17 cellular contexts compared by ENCODE assay signal in the genomic region with DNA sequence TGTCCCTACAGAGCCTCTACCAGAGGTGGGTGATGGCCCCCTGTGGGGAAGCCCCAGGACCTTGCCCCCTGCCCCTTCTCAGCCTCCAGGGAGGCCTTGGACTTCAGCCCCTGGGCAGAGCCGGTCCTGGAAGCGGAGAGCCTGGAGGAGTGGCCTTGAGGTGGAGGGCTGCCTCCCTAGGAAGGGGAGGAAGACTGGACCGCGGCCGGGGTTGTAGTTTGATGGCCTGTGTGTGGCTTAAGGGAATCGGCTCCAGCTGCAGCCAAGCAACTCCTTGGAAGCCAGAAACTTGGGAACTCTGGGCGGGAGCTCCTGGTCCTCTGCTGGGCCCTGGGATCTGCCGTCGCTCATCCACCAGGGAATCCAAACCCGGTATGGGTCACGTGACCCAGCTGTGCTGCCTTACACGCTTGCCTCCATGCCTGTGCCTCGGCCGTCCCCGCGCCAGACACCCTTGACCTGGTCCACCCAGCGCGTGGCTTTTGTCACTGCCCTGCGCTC. TPM values are rescaled to one million over a fixed set of nuclear protein-coding genes. Genes with fewer than 3 reads are reported as not detected.
A peak's percentile ranks its signal among the peaks of the same experiment; 100 is the strongest.
DNase-seq lines count a peak whose midpoint lies in the region; ATAC-seq, FAIRE-seq and TF ChIP-seq lines count a peak whose summit lies in the region.
"Had no signal": no experiment of that assay in that cellular context is flagged by ENCODE, and none has a peak within 500 bp of the region (broad histone marks: within the 10 kb centered on the region; RNA-seq: fewer than 3 reads in every experiment).

No MANE protein-coding gene starts in this region.

- H3K9me3 ChIP-seq in CD8-positive, alpha-beta T cell (ENCODE audit: low read length): no peaks in the 10 kb centered on the region
- H3K9me3 ChIP-seq in HepG2 (ENCODE audit: low read length) (no peaks in the 10 kb centered on the region), skeletal muscle tissue (ENCODE audit: control insufficient read depth in 3 of 3, low read length in 3 of 3) (no peaks in the 10 kb centered on the region), trophoblast cell (ENCODE audit: insufficient read depth, low read depth, low read length) (peaks cover 7% of the 10 kb centered on the region)

- CTCF ChIA-PET in CD8-positive, alpha-beta T cell (lab: Charles Lee): interaction anchor here (1.4 kb wide), 1 partner anchor 44 kb away, joined by 5 read pairs; no protein-coding TSS in a partner anchor
- CTCF ChIA-PET in HepG2 (lab: Yijun Ruan, JAX; ENCODE audit: low intra/inter-chr PET ratio, low total read pairs): no interaction called here

- no peak for TF ChIP-seq POLR2A in HepG2 (IDR thresholded peaks at IDR 0.05; ENCODE audit: insufficient read depth in 1 of 2, low read depth in 2 of 2, low read length in 2 of 2)

- 68% methylated on average over 11 of the region's 19 CpGs for WGBS in HepG2 (ENCODE audit: low lambda C conversion rate)
- WGBS in trophoblast cell (ENCODE audit: extremely low coverage, insufficient coverage, insufficient read length): no CpG with 5 or more reads among the region's 19 CpGs

- H3K23ac ChIP-seq in trophoblast cell (ENCODE audit: low read length): no peak overlapping the region

- H4K8ac ChIP-seq in trophoblast cell (ENCODE audit: low read depth, low read length): no peak overlapping the region

- H3K14ac ChIP-seq in trophoblast cell (ENCODE audit: low read length): no peak overlapping the region

- H2AFZ ChIP-seq in HepG2 (ENCODE audit: low read length): no peak overlapping the region
- no peak overlapping the region for H2AFZ ChIP-seq in trophoblast cell (ENCODE audit: insufficient read depth, low read length, poor library complexity)

- H2BK120ac ChIP-seq in trophoblast cell (ENCODE audit: insufficient read depth, low read length, poor library complexity): no peak overlapping the region

- H3K79me2 ChIP-seq in HepG2 (ENCODE audit: insufficient read depth, low read length) (no peaks in the 10 kb centered on the region), trophoblast cell (ENCODE audit: control insufficient read depth, insufficient read depth, low read length, poor library complexity) (no peaks in the 10 kb centered on the region)

- peak overlapping the region; percentile 79 for H3K27ac Mint-ChIP-seq in CD8-positive, alpha-beta T cell

- H3K4me1 Mint-ChIP-seq in CD8-positive, alpha-beta T cell (ENCODE audit: low read depth): peaks cover 9% of the 10 kb centered on the region

- no peak overlapping the region for H2BK12ac ChIP-seq in trophoblast cell (ENCODE audit: low read length)

- BruUV-seq in HepG2 (replicated peaks; lab: Mats Ljungman, UMichigan): no TSS peak

- TF ChIP-seq RAD21 in HepG2 (CRISPR knock-in tag; IDR thresholded peaks at IDR 0.05): no peak

- in situ Hi-C loops in HepG2 (cut with HindIII; ENCODE audit: extremely low pct_ligation_motif_present, low pct_unique_long_range_greater_than_20kb): no loop called here

- no peak for FAIRE-seq in HepG2 (lab: Jason Lieb, UNC)
- FAIRE-seq: GM12892, K562 had no signal

- no peak for TF ChIP-seq EP300 in HepG2 (IDR thresholded peaks at IDR 0.05; ENCODE audit: low read depth in 2 of 2, low read length in 2 of 2)
- TF ChIP-seq EP300 in HepG2 (CRISPR knock-in tag; IDR thresholded peaks at IDR 0.05; ENCODE audit: borderline replicate concordance): no peak

- peaks cover 19% of the 10 kb centered on the region for H3K36me3 ChIP-seq in CD8-positive, alpha-beta T cell (ENCODE audit: insufficient read depth, low read length)
- H3K36me3 ChIP-seq in HepG2 (replicated peaks in 1 of 2; ENCODE audit: control insufficient read depth in 1 of 2, insufficient read depth in 2 of 2, low read length in 2 of 2): peaks cover 10 to 16% of the 10 kb centered on the region in 2 experiments; a peak in 4 of 5 replicates
- no peaks in the 10 kb centered on the region for H3K36me3 ChIP-seq in skeletal muscle tissue (ENCODE audit: control insufficient read depth in 3 of 3, insufficient read depth in 3 of 3, low read length in 3 of 3)
- peaks cover 43 to 58% of the 10 kb centered on the region in 2 experiments for H3K36me3 ChIP-seq in trophoblast cell (ENCODE audit: control insufficient read depth in 1 of 2, insufficient read depth in 2 of 2, low read length in 2 of 2)
- H3K36me3 ChIP-seq: brain microvascular endothelial cell had no signal

- POLR2A ChIA-PET in CD8-positive, alpha-beta T cell (lab: Charles Lee): no interaction called here
- POLR2A ChIA-PET in HepG2 (lab: Yijun Ruan, JAX): no interaction called here

- H3K27ac ChIP-seq in CD8-positive, alpha-beta T cell (ENCODE audit: low read depth, low read length): no peak overlapping the region
- no peak overlapping the region for H3K27ac ChIP-seq in coronary artery
- peak overlapping the region; percentile 38 for H3K27ac ChIP-seq in HepG2 (ENCODE audit: extremely low read length, insufficient read depth, low read length)
- peak overlapping the region; percentile 54 for H3K27ac ChIP-seq in skeletal muscle tissue (ENCODE audit: low read depth, low read length)
- no peak overlapping the region for H3K27ac ChIP-seq in foreskin keratinocyte
- H3K27ac ChIP-seq in trophoblast cell (ENCODE audit: low read depth, low read length): no peak overlapping the region
- H3K27ac ChIP-seq: brain microvascular endothelial cell, RWPE1 had no signal

- H2BK5ac ChIP-seq in trophoblast cell (ENCODE audit: low read depth, low read length, poor library complexity): no peak overlapping the region

- intact Hi-C loops in CD8-positive, alpha-beta T cell (cut with DNase I, micrococcal nuclease): no loop called here
- intact Hi-C loops in HepG2 (cut with micrococcal nuclease; ENCODE audit: unreplicated experiment): no loop called here

- H3K9me3 Mint-ChIP-seq in CD8-positive, alpha-beta T cell: no peaks in the 10 kb centered on the region

- no peak for DNase-seq in CD8-positive, alpha-beta T cell
- DNase-seq in coronary artery (ENCODE audit: low spot score): no peak
- DNase-seq in HepG2 (ENCODE audit: low spot score): no peak
- no peak for DNase-seq in anterior cingulate cortex (lab: John Stamatoyannopoulos, UW)
- DNase-seq in RKO (ENCODE audit: low spot score): no peak
- DNase-seq in foreskin keratinocyte: no peak
- no peak for DNase-seq in trophoblast cell
- DNase-seq: activated CD4-positive, alpha-beta T cell treated with anti-CD3 and anti-CD28 coated beads, Interleukin-2, amount 50 U/mL, for 4 hours; effector memory CD4-positive, alpha-beta T cell; kidney glomerular epithelial cell; NCI-H1436 treated with DMSO at 0.1 percent for 48 hours; T1000 had no signal

- H4K91ac ChIP-seq in trophoblast cell (ENCODE audit: low read depth, low read length): no peak overlapping the region

- H3K79me1 ChIP-seq in trophoblast cell (ENCODE audit: low read length): no peaks in the 10 kb centered on the region

- H3K36me3 Mint-ChIP-seq in CD8-positive, alpha-beta T cell: peaks cover 55% of the 10 kb centered on the region

- H3K18ac ChIP-seq in trophoblast cell (ENCODE audit: low read length): no peak overlapping the region

- H3K27me3 Mint-ChIP-seq in CD8-positive, alpha-beta T cell (ENCODE audit: low read depth): no peaks in the 10 kb centered on the region

- H3K4me1 ChIP-seq in CD8-positive, alpha-beta T cell (ENCODE audit: insufficient read depth, low read length): peaks cover 21% of the 10 kb centered on the region
- H3K4me1 ChIP-seq in HepG2 (ENCODE audit: insufficient read depth, low read length): peaks cover 16% of the 10 kb centered on the region
- H3K4me1 ChIP-seq in skeletal muscle tissue (ENCODE audit: control insufficient read depth in 3 of 3, insufficient read depth in 3 of 3, low read length in 3 of 3): peaks cover 9 to 11% (median 11%) of the 10 kb centered on the region in 3 donors
- H3K4me1 ChIP-seq in foreskin keratinocyte: no peaks in the 10 kb centered on the region
- peaks cover 8 to 12% of the 10 kb centered on the region in 2 experiments for H3K4me1 ChIP-seq in trophoblast cell (ENCODE audit: control insufficient read depth in 1 of 2, insufficient read depth in 2 of 2, low read length in 2 of 2)

- TF ChIP-seq CTCF in CD8-positive, alpha-beta T cell (IDR thresholded peaks at IDR 0.05): no peak
- TF ChIP-seq CTCF in coronary artery (IDR thresholded peaks at IDR 0.05) (no peak), HepG2 (CRISPR knock-in tag; IDR thresholded peaks at IDR 0.05) (no peak), foreskin keratinocyte (conservative IDR thresholded peaks at IDR 0.05) (no peak)

- H4K20me1 ChIP-seq in HepG2 (ENCODE audit: insufficient read depth, low read length): 0 out of 2 replicates have a peak, but pooled peaks cover 3% of the 10 kb centered on the region

- no peak overlapping the region for H3K4me2 ChIP-seq in HepG2 (ENCODE audit: low read depth, low read length)
- H3K4me2 ChIP-seq in trophoblast cell (ENCODE audit: low read length): no peak overlapping the region

- no peak overlapping the region for H2AK5ac ChIP-seq in trophoblast cell (ENCODE audit: low read length)

- H3K4me3 Mint-ChIP-seq in CD8-positive, alpha-beta T cell: no peak overlapping the region

- H3K27me3 ChIP-seq in CD8-positive, alpha-beta T cell (ENCODE audit: insufficient read depth, low read length): no peaks in the 10 kb centered on the region
- no peaks in the 10 kb centered on the region for H3K27me3 ChIP-seq in HepG2 (ENCODE audit: control insufficient read depth in 1 of 2, insufficient read depth in 2 of 2, low read length in 2 of 2)
- H3K27me3 ChIP-seq in skeletal muscle tissue (ENCODE audit: control insufficient read depth in 3 of 3, insufficient read depth in 3 of 3, low read length in 3 of 3): peaks cover 16 to 44% (median 26%) of the 10 kb centered on the region in 3 donors
- no peaks in the 10 kb centered on the region for H3K27me3 ChIP-seq in foreskin keratinocyte
- no peaks in the 10 kb centered on the region for H3K27me3 ChIP-seq in trophoblast cell (ENCODE audit: insufficient read depth, low read length)
- H3K27me3 ChIP-seq: brain microvascular endothelial cell had no signal

- no peak overlapping the region for H3K4ac ChIP-seq in trophoblast cell (ENCODE audit: low read depth, low read length)

- H3K4me3 ChIP-seq in CD8-positive, alpha-beta T cell (ENCODE audit: low read depth, low read length): no peak overlapping the region
- H3K4me3 ChIP-seq in coronary artery (peak overlapping the region; percentile 31), HepG2 (replicated peaks in 1 of 3; ENCODE audit: insufficient read depth in 1 of 3, low read depth in 2 of 3, low read length in 3 of 3) (no peak overlapping the region), skeletal muscle tissue (ENCODE audit: low read length in 3 of 3) (no peak overlapping the region), trophoblast cell (ENCODE audit: low read depth, low read length) (no peak overlapping the region)
- H3K4me3 ChIP-seq: K562 had no signal

- no peak for ATAC-seq in CD8-positive, alpha-beta T cell
- ATAC-seq in HepG2 (peak; percentile 34), foreskin keratinocyte (no peak)
- ATAC-seq: K562 had no signal

- no peak overlapping the region for H4K12ac ChIP-seq in trophoblast cell (ENCODE audit: low read depth, low read length)

- no peak overlapping the region for H3K9ac ChIP-seq in HepG2 (ENCODE audit: insufficient read depth, low read depth, low read length)
- H3K9ac ChIP-seq in skeletal muscle tissue (ENCODE audit: low read depth in 1 of 3, low read length in 3 of 3): no peak overlapping the region
- H3K9ac ChIP-seq in trophoblast cell (ENCODE audit: low read length): no peak overlapping the region

RNA-seq across cellular contexts. Expression of a gene that starts 23.6 kb away (rescaled TPM):
- total RNA-seq in CD8-positive, alpha-beta T cell: 10 to 100 TPM; 14.4 to 15.4 TPM
- total RNA-seq in HepG2 (2016; rRNA removed; fragmentation: Illumina TruSeq; extraction: Trizol): 0.07 and 0.17 TPM in 2 replicates
- total RNA-seq in HepG2 (2016; cell fraction: cytosol; rRNA removed; fragmentation: Illumina TruSeq; extraction: Trizol; ENCODE audit: low read depth): 0.20 TPM in 1 of 2 replicates, not detected in the other
- 0.11 TPM in 1 of 2 replicates, not detected in the other for total RNA-seq in HepG2 (2016; cell fraction: insoluble cytoplasmic fraction; rRNA removed; fragmentation: Illumina TruSeq; extraction: Trizol)
- 0.25 and 0.45 TPM in 2 replicates for total RNA-seq in HepG2 (2016; cell fraction: membrane; rRNA removed; fragmentation: Illumina TruSeq; extraction: Trizol)
- not detected in 2 replicates for total RNA-seq in HepG2 (2016; cell fraction: nucleus; rRNA removed; fragmentation: Illumina TruSeq; extraction: Trizol)
- polyA plus RNA-seq in HepG2 (2011; rRNA removed): 0.72 TPM in 1 of 2 replicates, not detected in the other
- 0.05 TPM in 1 of 2 replicates, not detected in the other for polyA plus RNA-seq in HepG2 (2011; cell fraction: cytosol; rRNA removed)
- 0.09 TPM in 1 of 2 replicates, not detected in the other for polyA plus RNA-seq in HepG2 (2011; cell fraction: nucleus; rRNA removed)
- not detected in 2 replicates for polyA plus RNA-seq in HepG2 (2012)
- polyA plus RNA-seq in HepG2 (2016; cell fraction: cytosol; fragmentation: Illumina TruSeq; extraction: Trizol; ENCODE audit: low read depth): 0.15 TPM in 1 of 2 replicates, not detected in the other
- polyA plus RNA-seq in HepG2 (2016; cell fraction: insoluble cytoplasmic fraction; fragmentation: Illumina TruSeq; extraction: Trizol; ENCODE audit: low read depth): 0.32 TPM in 1 of 2 replicates, not detected in the other
- polyA plus RNA-seq in HepG2 (2016; cell fraction: membrane; fragmentation: Illumina TruSeq; extraction: Trizol; ENCODE audit: low read depth): 0.06 TPM in 1 of 2 replicates, not detected in the other
- not detected in 2 replicates for polyA plus RNA-seq in HepG2 (2016; cell fraction: nucleus; fragmentation: Illumina TruSeq; extraction: Trizol; ENCODE audit: insufficient read depth, low read depth)
- 0.08 and 0.91 TPM in 2 replicates for polyA minus RNA-seq in HepG2 (2011; rRNA and poly(A)+ RNA removed; ENCODE audit: low replicate concordance)
- polyA minus RNA-seq in HepG2 (2011; cell fraction: cytosol; rRNA and poly(A)+ RNA removed): not detected in 2 replicates
- not detected in 2 replicates for polyA minus RNA-seq in HepG2 (2011; cell fraction: nucleus; rRNA and poly(A)+ RNA removed)
- 0.52 TPM for total RNA-seq in skeletal muscle tissue
- total RNA-seq in foreskin keratinocyte: 15.8 and 16.5 TPM in 2 replicates
- 14.8 and 16.2 TPM in 2 replicates for polyA plus RNA-seq in foreskin keratinocyte
- 56.7 and 58.2 TPM in 2 replicates for polyA plus RNA-seq in trophoblast cell (2013)

RNA-seq across cellular contexts. Expression of a gene that starts 26.8 kb away (rescaled TPM):
- 10 to 100 TPM; 47.6 to 49.3 TPM for total RNA-seq in CD8-positive, alpha-beta T cell
- total RNA-seq in HepG2 (2016; rRNA removed; fragmentation: Illumina TruSeq; extraction: Trizol) (19.4 and 27.5 TPM in 2 replicates), skeletal muscle tissue (17.2 TPM), foreskin keratinocyte (12.2 and 13.8 TPM in 2 replicates)
- total RNA-seq in HepG2 (2016; cell fraction: cytosol; rRNA removed; fragmentation: Illumina TruSeq; extraction: Trizol; ENCODE audit: low read depth): 11.8 and 14.1 TPM in 2 replicates
- 18.0 and 27.8 TPM in 2 replicates for total RNA-seq in HepG2 (2016; cell fraction: insoluble cytoplasmic fraction; rRNA removed; fragmentation: Illumina TruSeq; extraction: Trizol)
- total RNA-seq in HepG2 (2016; cell fraction: membrane; rRNA removed; fragmentation: Illumina TruSeq; extraction: Trizol): 20.5 and 24.3 TPM in 2 replicates
- total RNA-seq in HepG2 (2016; cell fraction: nucleus; rRNA removed; fragmentation: Illumina TruSeq; extraction: Trizol): 29.0 and 30.8 TPM in 2 replicates
- polyA plus RNA-seq in HepG2 (2011; rRNA removed) (11.6 and 14.2 TPM in 2 replicates), foreskin keratinocyte (18.4 and 18.5 TPM in 2 replicates)
- 10.6 and 15.7 TPM in 2 replicates for polyA plus RNA-seq in HepG2 (2011; cell fraction: cytosol; rRNA removed)
- 37.8 and 39.5 TPM in 2 replicates for polyA plus RNA-seq in HepG2 (2011; cell fraction: nucleus; rRNA removed)
- polyA plus RNA-seq in HepG2 (2012): 9.0 and 15.0 TPM in 2 replicates
- 15.7 and 19.9 TPM in 2 replicates for polyA plus RNA-seq in HepG2 (2016; cell fraction: cytosol; fragmentation: Illumina TruSeq; extraction: Trizol; ENCODE audit: low read depth)
- 27.0 and 28.3 TPM in 2 replicates for polyA plus RNA-seq in HepG2 (2016; cell fraction: insoluble cytoplasmic fraction; fragmentation: Illumina TruSeq; extraction: Trizol; ENCODE audit: low read depth)
- polyA plus RNA-seq in HepG2 (2016; cell fraction: membrane; fragmentation: Illumina TruSeq; extraction: Trizol; ENCODE audit: low read depth): 23.3 and 25.4 TPM in 2 replicates
- polyA plus RNA-seq in HepG2 (2016; cell fraction: nucleus; fragmentation: Illumina TruSeq; extraction: Trizol; ENCODE audit: insufficient read depth, low read depth): 52.2 and 53.0 TPM in 2 replicates
- polyA minus RNA-seq in HepG2 (2011; rRNA and poly(A)+ RNA removed; ENCODE audit: low replicate concordance): 23.9 and 28.6 TPM in 2 replicates
- polyA minus RNA-seq in HepG2 (2011; cell fraction: cytosol; rRNA and poly(A)+ RNA removed): 6.8 and 9.5 TPM in 2 replicates
- 24.1 and 24.2 TPM in 2 replicates for polyA minus RNA-seq in HepG2 (2011; cell fraction: nucleus; rRNA and poly(A)+ RNA removed)
- 60.6 and 63.8 TPM in 2 replicates for polyA plus RNA-seq in trophoblast cell (2013)

Comparison
In these comparisons a context has a peak if more than half of its experiments do, and no peak if none do; other contexts are left out.
1. H3K27ac ChIP-seq: peak in HepG2 (single experiment) and skeletal muscle tissue (single experiment); none in CD8-positive, alpha-beta T cell (single experiment), coronary artery (0 of 2), foreskin keratinocyte (single experiment) and trophoblast cell (single experiment).
2. RNA of a gene that starts 23.6 kb away (total RNA-seq): 15.8 to 16.5 TPM in foreskin keratinocyte and 14.4 to 15.4 TPM in CD8-positive, alpha-beta T cell; 0.52 TPM in skeletal muscle tissue (single experiment) and 0.07 to 0.45 TPM in HepG2; every median in the first group is over 10 times any median in the second.